ENCODE assay signal across 1 cellular context in the genomic region with DNA sequence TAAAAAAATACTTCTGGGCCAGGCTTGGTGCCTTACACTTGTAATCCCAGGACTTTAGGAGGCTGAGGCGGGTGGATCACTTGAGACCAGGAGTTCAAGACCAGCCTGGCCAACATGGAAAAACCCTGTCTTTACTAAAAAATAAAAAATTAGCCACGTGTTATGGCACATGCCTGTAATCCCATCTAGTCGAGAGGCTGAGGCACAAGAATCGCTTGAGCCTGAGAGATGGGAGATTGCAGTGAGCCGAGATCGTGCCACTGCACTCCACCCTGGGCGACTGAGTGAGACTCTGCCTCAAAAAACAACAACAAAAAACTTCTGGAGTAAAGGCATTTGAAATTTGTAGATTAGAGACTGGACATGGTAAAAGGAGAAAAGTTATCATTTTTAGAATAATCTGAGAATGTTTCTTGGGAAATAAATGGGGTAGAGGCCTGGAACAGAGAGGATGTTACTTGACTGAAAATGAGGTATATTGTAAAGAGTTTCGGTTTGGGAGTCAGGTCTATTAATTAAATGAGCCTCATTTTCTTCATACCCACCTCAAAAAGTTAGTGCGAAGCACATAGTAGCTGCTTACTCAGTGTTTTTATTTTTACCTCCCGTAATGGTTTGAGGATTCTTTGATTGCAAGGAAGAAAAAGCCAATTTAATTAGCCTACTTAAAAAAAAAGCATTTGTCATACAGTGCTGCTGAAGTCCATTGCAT.
TF ChIP-seq lines count a peak whose summit lies in the region.

No MANE protein-coding gene starts in this region.

TF ChIP-seq in WTC11, 78 proteins besides CTCF, POLR2A, EP300 and RAD21 (continued from another document):
- TF ChIP-seq, protein P1, sequence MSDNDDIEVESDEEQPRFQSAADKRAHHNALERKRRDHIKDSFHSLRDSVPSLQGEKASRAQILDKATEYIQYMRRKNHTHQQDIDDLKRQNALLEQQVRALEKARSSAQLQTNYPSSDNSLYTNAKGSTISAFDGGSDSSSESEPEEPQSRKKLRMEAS (CRISPR knock-in tag; IDR thresholded peaks at IDR 0.05) = no peak
- TF ChIP-seq ZNF423 (CRISPR knock-in tag; IDR thresholded peaks at IDR 0.05) (no peak), ZBTB21 (CRISPR knock-in tag; IDR thresholded peaks at IDR 0.05; ENCODE audit: borderline replicate concordance) (no peak), TCF7 (CRISPR knock-in tag; IDR thresholded peaks at IDR 0.05; ENCODE audit: low read depth) (no peak), ETV6 (CRISPR knock-in tag; IDR thresholded peaks at IDR 0.05) (no peak)
